In genomic region chr18:50726960-50727589, GRCh38 we compare ENCODE assay signal across 10 cellular contexts.
DNase-seq lines count a peak whose midpoint lies in the region; ATAC-seq lines count a peak whose summit lies in the region.
"Had no signal": no experiment of that assay in that cellular context is flagged by ENCODE, and none has a peak within 500 bp of the region (broad histone marks: within the 10 kb centered on the region; RNA-seq: fewer than 3 reads in every experiment).

No MANE protein-coding gene starts in this region.

- H3K4me2 ChIP-seq in BLaER1: peak overlapping the region; percentile 63

- H3K4me3 ChIP-seq in BLaER1: no peak overlapping the region

- no peak overlapping the region for H3K9ac ChIP-seq in BLaER1

- H3K36me3 ChIP-seq in BLaER1: no peaks in the 10 kb centered on the region

- DNase-seq in SK-MEL-5 (ENCODE audit: low read depth, low spot score) (peak; percentile 28), OCI-M1 (lab: John Stamatoyannopoulos, UW) (no peak), SK-N-DZ (ENCODE audit: low spot score) (no peak)
- DNase-seq in stimulated activated CD8-positive, alpha-beta memory T cell treated with anti-CD3 and anti-CD28 coated beads, Interleukin-4, amount 100 ng/mL, for 48 hours: no peak
- DNase-seq in activated CD4-positive, CD25-positive, alpha-beta regulatory T cell treated with anti-CD3 and anti-CD28 coated beads, Interleukin-2, amount 50 U/mL, for 72 hours: no peak
- DNase-seq: mammary epithelial cell had no signal

- H3K27me3 ChIP-seq in BLaER1: no peaks in the 10 kb centered on the region

- in situ Hi-C loops in SK-MEL-5 (cut with HindIII; ENCODE audit: low pct_unique_long_range_greater_than_20kb, low sequenced_read_pairs): no loop called here

- peak; percentile 88 for ATAC-seq in GM19351 (IDR thresholded peaks at IDR 0.05; ENCODE audit: unreplicated experiment)
- ATAC-seq in HG03045 (IDR thresholded peaks at IDR 0.05; ENCODE audit: unreplicated experiment): peak; percentile 74
- ATAC-seq: SK-N-SH treated with all-trans-retinoic acid at 6 μM for 48 hours had no signal

- H3K27ac ChIP-seq in BLaER1: no peak overlapping the region

- peaks cover 33% of the 10 kb centered on the region for H3K4me1 ChIP-seq in BLaER1

- H3K9me3 ChIP-seq in BLaER1: 0 out of 2 replicates have a peak, but pooled peaks cover 15% of the 10 kb centered on the region

- H4K20me1 ChIP-seq in BLaER1: no peaks in the 10 kb centered on the region
